8 cellular contexts compared by ENCODE assay signal in genomic region chr10:114874827-114875541, GRCh38.
A peak's percentile ranks its signal among the peaks of the same experiment; 100 is the strongest.
DNase-seq lines count a peak whose midpoint lies in the region; ATAC-seq and TF ChIP-seq lines count a peak whose summit lies in the region.

No MANE protein-coding gene starts in this region.

- H3K27ac ChIP-seq in VCaP: peak overlapping the region; percentile 36

- peak; percentile 50 for TF ChIP-seq CTCF in VCaP (conservative IDR thresholded peaks at IDR 0.05)

- ATAC-seq in GM21528 (IDR thresholded peaks at IDR 0.05; ENCODE audit: low FRiP score, unreplicated experiment) (peak; percentile 57), GM21515 (IDR thresholded peaks at IDR 0.05; ENCODE audit: unreplicated experiment) (no peak)

- DNase-seq in GDM1 (lab: John Stamatoyannopoulos, UW) (peak; percentile 43), kidney tubule cell (ENCODE audit: low spot score) (peak; percentile 13), NCI-H2171 (lab: John Stamatoyannopoulos, UW) (no peak), GM03348 (ENCODE audit: low spot score) (no peak), NCI-H1092 (lab: John Stamatoyannopoulos, UW) (no peak)

Comparison
In these comparisons a context has a peak if more than half of its experiments do, and no peak if none do; other contexts are left out.
1. DNase-seq: peak in GDM1 (single experiment) and kidney tubule cell (single experiment); none in NCI-H2171 (single experiment), GM03348 (single experiment) and NCI-H1092 (single experiment).